Comparison of ENCODE assay signal across 8 cellular contexts in the genomic region with DNA sequence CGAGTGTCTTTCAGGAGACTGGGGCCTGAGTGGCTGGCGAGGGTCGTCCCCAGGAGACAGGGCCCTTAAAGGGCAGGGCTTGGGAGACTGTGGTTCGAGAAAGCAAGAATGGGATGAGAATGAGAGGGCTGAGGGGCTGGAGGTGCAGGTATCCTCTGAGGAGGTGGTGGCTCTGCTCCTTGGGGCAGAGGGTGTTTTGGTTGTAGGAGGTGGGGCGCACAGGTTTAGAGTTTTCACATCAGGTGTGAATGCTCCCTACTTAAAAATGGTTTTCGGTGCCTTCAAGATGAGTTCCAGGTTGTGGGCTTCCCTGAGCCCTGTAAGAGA. TPM values are rescaled to one million over a fixed set of nuclear protein-coding genes. Genes with fewer than 3 reads are reported as not detected.
DNase-seq lines count a peak whose midpoint lies in the region; ATAC-seq and TF ChIP-seq lines count a peak whose summit lies in the region.

No MANE protein-coding gene starts in this region.

- TF ChIP-seq EP300 in esophagus muscularis mucosa (IDR thresholded peaks at IDR 0.05) = no peak

- TF ChIP-seq POLR2A in esophagus muscularis mucosa (IDR thresholded peaks at IDR 0.05; ENCODE audit: low read depth) = no peak
- TF ChIP-seq POLR2A in erythroblast (IDR thresholded peaks at IDR 0.05; ENCODE audit: low read length) = no peak

- in situ Hi-C loops in Panc1 (cut with HindIII; ENCODE audit: low pct_unique_long_range_greater_than_20kb, low sequenced_read_pairs) = no loop called here

- H3K4me3 ChIP-seq in Panc1 (ENCODE audit: low read depth in 2 of 2, low read length in 2 of 2) (peak overlapping the region; percentile 63 to 68), esophagus muscularis mucosa (peak overlapping the region; percentile 67 to 83 (median 79)), psoas muscle (peak overlapping the region; percentile 82)

- H3K27ac ChIP-seq in Panc1 (ENCODE audit: low read length) = peak overlapping the region; percentile 71
- H3K27ac ChIP-seq in esophagus muscularis mucosa (replicated peaks in 1 of 4) = peak overlapping the region; percentile 77 to 83 (median 81)
- peak overlapping the region; percentile 85 for H3K27ac ChIP-seq in psoas muscle

- WGBS in esophagus muscularis mucosa = 5% methylated on average over 6 of the region's 6 CpGs
- 0 to 8% (median 4%) methylated on average over 6 of the region's 6 CpGs for WGBS in psoas muscle, 3 donors

- peak; percentile 0 for ATAC-seq in GM18867 (IDR thresholded peaks at IDR 0.05; ENCODE audit: unreplicated experiment)
- ATAC-seq in Panc1 = no peak
- peak in 1 of 4 donors; percentile 0 for ATAC-seq in psoas muscle

- DNase-seq in Panc1 (ENCODE audit: low read depth, low spot score) = no peak
- DNase-seq in esophagus muscularis mucosa (ENCODE audit: extremely low spot score) = no peak
- no peak for DNase-seq in psoas muscle
- DNase-seq in stimulated activated CD4-positive, alpha-beta T cell treated with anti-CD3 and anti-CD28 coated beads, Interleukin-4, amount 100 ng/mL, for 1 hour = no peak
- DNase-seq in GM10266 (ENCODE audit: extremely low spot score) = no peak
- DNase-seq in erythroblast (lab: John Stamatoyannopoulos, UW) = no peak
- DNase-seq in stimulated activated CD4-positive, alpha-beta T cell treated with anti-CD3 and anti-CD28 coated beads, Interleukin-4, amount 100 ng/mL, for 24 hours = no peak

- BruUV-seq in Panc1 (replicated peaks; lab: Mats Ljungman, UMichigan) = no TSS peak

- no peaks in the 10 kb centered on the region; the same call in 1 of the 2 replicates for H3K36me3 ChIP-seq in Panc1 (ENCODE audit: control insufficient read depth, insufficient read depth, low read length)
- H3K36me3 ChIP-seq in esophagus muscularis mucosa = peaks cover 4 to 23% (median 7%) of the 10 kb centered on the region in 4 donors
- H3K36me3 ChIP-seq in psoas muscle (ENCODE audit: insufficient read depth in 1 of 2, low read depth in 1 of 2) = peaks cover 0 to 29% of the 10 kb centered on the region in 2 donors

- TF ChIP-seq CTCF in Panc1 (IDR thresholded peaks at IDR 0.05) = no peak
- no peak for TF ChIP-seq CTCF in esophagus muscularis mucosa (IDR thresholded peaks at IDR 0.05)
- TF ChIP-seq CTCF in psoas muscle (IDR thresholded peaks at IDR 0.05) = no peak
- TF ChIP-seq CTCF in GM10266 (IDR thresholded peaks at IDR 0.05; ENCODE audit: control insufficient read depth, insufficient read depth, low read depth, missing control alignments) = no peak

- no peaks in the 10 kb centered on the region for H3K9me3 ChIP-seq in Panc1 (ENCODE audit: control insufficient read depth, insufficient read depth, low read depth, low read length)
- no peaks in the 10 kb centered on the region for H3K9me3 ChIP-seq in esophagus muscularis mucosa
- no peaks in the 10 kb centered on the region for H3K9me3 ChIP-seq in psoas muscle

- intact Hi-C loops in Panc1 (cut with micrococcal nuclease; ENCODE audit: unreplicated experiment) (no loop called here), esophagus muscularis mucosa (cut with DNase I) (no loop called here), psoas muscle (cut with DNase I) (no loop called here)

- CTCF ChIA-PET in Panc1 (lab: Charles Lee) = no interaction called here

- H3K4me1 ChIP-seq in Panc1 (ENCODE audit: control insufficient read depth, insufficient read depth, low read length) (no peaks in the 10 kb centered on the region), esophagus muscularis mucosa (peaks cover 13 to 19% (median 16%) of the 10 kb centered on the region in 4 donors), psoas muscle (peaks cover 11% of the 10 kb centered on the region)

- POLR2A ChIA-PET in Panc1 (lab: Charles Lee) = no interaction called here

- H3K27me3 ChIP-seq in Panc1 (ENCODE audit: control insufficient read depth, insufficient read depth, low read length) = no peaks in the 10 kb centered on the region
- no peaks in the 10 kb centered on the region for H3K27me3 ChIP-seq in esophagus muscularis mucosa
- no peaks in the 10 kb centered on the region for H3K27me3 ChIP-seq in psoas muscle (ENCODE audit: insufficient read depth in 3 of 3, low read length in 2 of 3)

RNA-seq across cellular contexts. Expression of a gene that starts 0.4 kb away (rescaled TPM):
- total RNA-seq in Panc1 (2021; ENCODE audit: unreplicated experiment) = 9.3 TPM
- 9.8 TPM for polyA plus RNA-seq in Panc1 (2012; ENCODE audit: insufficient read length)
- 10 to 100 TPM; 17.4 to 25.7 (median 19.5) TPM for total RNA-seq in esophagus muscularis mucosa
- total RNA-seq in psoas muscle = 10 to 100 TPM; 15.0 to 28.8 (median 19.1) TPM
- 1 to 10 TPM; 2.4 to 7.1 (median 5.1) TPM for polyA plus RNA-seq in psoas muscle
